Comparison of ENCODE assay signal across 8 cellular contexts in genomic region chr2:176188218-176188968, GRCh38. TPM values are rescaled to one million over a fixed set of nuclear protein-coding genes. Genes with fewer than 3 reads are reported as not detected.
DNase-seq lines count a peak whose midpoint lies in the region; FAIRE-seq and TF ChIP-seq lines count a peak whose summit lies in the region.

TSS of gene HOXD1 (plus strand) at chr2:176188668. CDS start at chr2:176188802, 134 bp downstream.

- in situ Hi-C loops in G401 (cut with HindIII; ENCODE audit: low sequenced_read_pairs) = no loop called here

- WGBS in thyroid gland, 2 donors = 2% methylated on average over 15 to 21 of the region's 80 CpGs

- peak; percentile 32; the same call in 1 of the 2 replicates for TF ChIP-seq POLR2A in H54 (IDR thresholded peaks at IDR 0.05; ENCODE audit: low read depth, low read length)
- TF ChIP-seq POLR2A in Peyer's patch (IDR thresholded peaks at IDR 0.05) = peak; percentile 82 to 85
- TF ChIP-seq POLR2A in thyroid gland (IDR thresholded peaks at IDR 0.05) = no peak

- H3K27me3 ChIP-seq in Peyer's patch = no peaks in the 10 kb centered on the region
- H3K27me3 ChIP-seq in duodenal mucosa (ENCODE audit: control insufficient read depth in 1 of 2, insufficient read depth in 2 of 2, low read length in 2 of 2) = peaks cover 48 to 83% of the 10 kb centered on the region in 2 donors
- H3K27me3 ChIP-seq in thyroid gland = peaks cover 51% of the 10 kb centered on the region

- H3K27ac ChIP-seq in Peyer's patch = peak within 1 kb of the TSS; percentile 25 to 94 (median 78)
- H3K27ac ChIP-seq in duodenal mucosa (ENCODE audit: low read depth, low read length) = no peak within 1 kb of the TSS
- H3K27ac ChIP-seq in thyroid gland = no peak within 1 kb of the TSS

- H3K36me3 ChIP-seq in Peyer's patch (no peaks in the 10 kb centered on the region), duodenal mucosa (ENCODE audit: control insufficient read depth in 1 of 2, insufficient read depth in 2 of 2, low read length in 2 of 2) (no peaks in the 10 kb centered on the region), thyroid gland (no peaks in the 10 kb centered on the region)

- intact Hi-C loops in thyroid gland (cut with DNase I) = no loop called here

- H3K9me3 ChIP-seq in Peyer's patch (no peaks in the 10 kb centered on the region), duodenal mucosa (ENCODE audit: control insufficient read depth in 1 of 2, low read length in 2 of 2) (no peaks in the 10 kb centered on the region), thyroid gland (no peaks in the 10 kb centered on the region)

- DNase-seq in C1 segment of cervical spinal cord (lab: John Stamatoyannopoulos, UW) = peak in 12 of 14 donors; percentile 30 to 85 (median 63)
- peak; percentile 73 for DNase-seq in H54 (ENCODE audit: insufficient read length, low spot score)
- peak in 2 of 3 donors; percentile 82 to 89 for DNase-seq in Peyer's patch
- peak; percentile 12 to 90 for DNase-seq in lung microvascular endothelial cell (ENCODE audit: low read depth in 2 of 2)
- DNase-seq in thyroid gland = no peak
- no peak for DNase-seq in G401 (ENCODE audit: low spot score)
- no peak for DNase-seq in foreskin melanocyte

- TF ChIP-seq CTCF in Peyer's patch (IDR thresholded peaks at IDR 0.05) (no peak), thyroid gland (IDR thresholded peaks at IDR 0.05) (no peak)

- H3K9ac ChIP-seq in duodenal mucosa (ENCODE audit: low read depth in 1 of 2, low read length in 2 of 2) = peak within 1 kb of the TSS; percentile 25 to 38

- peak within 1 kb of the TSS; percentile 44 to 90 (median 58) for H3K4me3 ChIP-seq in Peyer's patch
- peak within 1 kb of the TSS; percentile 63 to 73 for H3K4me3 ChIP-seq in duodenal mucosa (ENCODE audit: low read depth in 1 of 2, low read length in 2 of 2)
- H3K4me3 ChIP-seq in thyroid gland (replicated peaks in 1 of 3) = peak within 1 kb of the TSS in 2 of 3 donors; percentile 16 to 46

- FAIRE-seq in H54 (lab: Jason Lieb, UNC) = no peak

- H3K4me1 ChIP-seq in Peyer's patch = peaks cover 0 to 16% (median 6%) of the 10 kb centered on the region in 4 donors
- peaks cover 13 to 15% of the 10 kb centered on the region in 2 donors for H3K4me1 ChIP-seq in duodenal mucosa (ENCODE audit: control insufficient read depth in 1 of 2, insufficient read depth in 2 of 2, low read length in 2 of 2)
- H3K4me1 ChIP-seq in thyroid gland = peaks cover 9 to 17% of the 10 kb centered on the region in 2 donors

RNA-seq across cellular contexts. Expression of gene HOXD1, which starts in this region (rescaled TPM):
- total RNA-seq in Peyer's patch (10 to 100 TPM in 1 of 4 donors, 1 to 10 TPM in 3; 2.5 to 11.5 (median 9.5) TPM), lung microvascular endothelial cell (6.1 and 6.7 TPM in 2 replicates), thyroid gland (under 1 TPM in 2 of 4 donors, not detected in 2; 0.11 to 0.40 TPM)
- total RNA-seq in G401 (2014; rRNA removed; shearing (Covaris generic)) = 0.68 and 1.3 TPM in 2 replicates

Comparison
In these comparisons a context has a peak if more than half of its experiments do, and no peak if none do; other contexts are left out.
1. DNase-seq: peak in C1 segment of cervical spinal cord (12 of 14), H54 (single experiment), Peyer's patch (2 of 3) and lung microvascular endothelial cell (2 of 2); none in thyroid gland (0 of 2), G401 (single experiment) and foreskin melanocyte (single experiment).
2. POLR2A ChIP-seq: peak in H54 (single experiment) and Peyer's patch (2 of 2); none in thyroid gland (0 of 2).
3. H3K27ac ChIP-seq: peak in Peyer's patch (4 of 4); none in duodenal mucosa (single experiment) and thyroid gland (0 of 3).
4. Peak in every context shown above with its lines, with median percentiles within 50 percentile points of each other: H3K4me3 ChIP-seq.